Comparison of ENCODE assay signal across 26 cellular contexts in the genomic region with DNA sequence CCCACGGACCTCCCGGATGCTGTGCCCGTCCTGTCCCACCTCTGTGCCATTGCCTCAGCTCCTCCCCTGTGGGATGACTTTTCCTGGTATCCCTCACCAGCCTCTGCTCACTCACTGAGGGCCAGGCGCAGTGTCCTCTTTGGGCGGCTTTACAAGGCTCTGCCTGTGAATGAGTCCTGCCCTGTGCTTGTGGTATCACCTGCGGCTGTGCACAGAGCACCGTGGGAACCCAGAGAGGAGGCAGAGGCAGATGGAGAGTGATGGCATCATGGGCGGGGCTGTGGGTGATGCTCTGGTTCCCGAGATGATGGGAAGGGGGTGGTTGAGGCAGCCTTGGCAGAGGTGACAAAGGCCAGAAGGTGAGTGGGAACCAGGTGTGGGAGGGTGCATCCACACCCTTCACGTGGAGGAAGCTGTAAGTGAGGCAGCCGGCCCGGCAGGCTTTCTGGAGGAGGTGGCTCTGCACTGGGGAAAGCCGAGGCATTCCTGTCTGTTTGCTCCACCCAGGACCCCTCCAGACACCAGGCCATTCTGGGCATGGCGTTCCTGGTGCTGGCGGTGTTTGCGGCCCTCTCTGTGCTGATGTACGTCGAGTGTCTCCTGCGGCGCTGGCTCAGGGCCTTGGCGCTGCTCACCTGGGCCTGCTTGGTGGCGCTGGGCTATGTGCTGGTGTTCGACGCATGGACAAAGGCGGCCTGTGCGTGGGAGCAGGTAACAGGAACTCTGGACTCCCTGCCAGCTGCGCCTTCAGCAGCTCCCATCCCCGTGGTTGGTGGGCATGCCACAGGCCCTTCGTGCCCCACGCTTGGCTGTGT. TPM values are rescaled to one million over a fixed set of nuclear protein-coding genes. Genes with fewer than 3 reads are reported as not detected.
A peak's percentile ranks its signal among the peaks of the same experiment; 100 is the strongest.
DNase-seq lines count a peak whose midpoint lies in the region; ATAC-seq, FAIRE-seq and TF ChIP-seq lines count a peak whose summit lies in the region.
"Had no signal": no experiment of that assay in that cellular context is flagged by ENCODE, and none has a peak within 500 bp of the region (broad histone marks: within the 10 kb centered on the region; RNA-seq: fewer than 3 reads in every experiment).

No MANE protein-coding gene starts in this region.

- H3K4me1 Mint-ChIP-seq in activated T-cell treated with anti-CD3 and anti-CD28 coated beads, Interleukin-2, amount 50 U/mL, for 72 hours (ENCODE audit: low read depth), result no peaks in the 10 kb centered on the region
- H3K4me1 Mint-ChIP-seq in activated T-cell treated with anti-CD3 and anti-CD28 coated beads, Interleukin-2, amount 50 U/mL, for 4 hours (ENCODE audit: low read depth), result peaks cover 15% of the 10 kb centered on the region
- H3K4me1 Mint-ChIP-seq in neural progenitor cell, result peaks cover 4% of the 10 kb centered on the region
- H3K4me1 Mint-ChIP-seq: brain, mesothelial cell of epicardium, nephron had no signal

- no peak for ATAC-seq in activated T-cell treated with anti-CD3 and anti-CD28 coated beads, Interleukin-2, amount 50 U/mL, for 72 hours (replicated peaks in 1 of 2)
- no peak for ATAC-seq in activated T-cell treated with anti-CD3 and anti-CD28 coated beads, Interleukin-2, amount 50 U/mL, for 4 hours
- 0 out of 3 replicates have a peak, but pooled peaks have one; percentile 26 for ATAC-seq in DND-41 (ENCODE audit: insufficient read depth, low read depth)
- no peak for ATAC-seq in HG02588 (IDR thresholded peaks at IDR 0.05; ENCODE audit: unreplicated experiment)
- ATAC-seq: HCT116 had no signal

- H3K4me1 ChIP-seq in DND-41 (ENCODE audit: insufficient read depth, low read length) (no peaks in the 10 kb centered on the region), neural progenitor cell (no peaks in the 10 kb centered on the region)
- H3K4me1 ChIP-seq: BE2C, parathyroid adenoma had no signal

- no peaks in the 10 kb centered on the region for H3F3A ChIP-seq in neural progenitor cell (ENCODE audit: low read depth)

- H3K4me2 ChIP-seq in DND-41 (ENCODE audit: insufficient read depth, low read length) (no peak overlapping the region), neural progenitor cell (no peak overlapping the region)
- H3K4me2 ChIP-seq: KMS-11, smooth muscle cell had no signal

- no peaks in the 10 kb centered on the region for H4K20me1 ChIP-seq in DND-41 (ENCODE audit: insufficient read depth, low read length)
- H4K20me1 ChIP-seq in neural progenitor cell (ENCODE audit: low read depth), result no peaks in the 10 kb centered on the region

- no peaks in the 10 kb centered on the region for H3K27me3 Mint-ChIP-seq in activated T-cell treated with anti-CD3 and anti-CD28 coated beads, Interleukin-2, amount 50 U/mL, for 72 hours (ENCODE audit: low read depth)
- no peaks in the 10 kb centered on the region for H3K27me3 Mint-ChIP-seq in activated T-cell treated with anti-CD3 and anti-CD28 coated beads, Interleukin-2, amount 50 U/mL, for 4 hours (ENCODE audit: low read depth)
- peaks cover 8% of the 10 kb centered on the region for H3K27me3 Mint-ChIP-seq in neural progenitor cell (ENCODE audit: insufficient read depth, low read depth)
- H3K27me3 Mint-ChIP-seq: brain had no signal

- peak; percentile 28 for FAIRE-seq in bronchial epithelial cell (lab: Jason Lieb, UNC)
- FAIRE-seq: keratinocyte had no signal

- H3K79me2 ChIP-seq in DND-41 (ENCODE audit: insufficient read depth, low read length) (no peaks in the 10 kb centered on the region), neural progenitor cell (ENCODE audit: low read depth) (no peaks in the 10 kb centered on the region)
- H3K79me2 ChIP-seq: parathyroid adenoma had no signal

- TF ChIP-seq CTCF in DND-41 (IDR thresholded peaks at IDR 0.05; ENCODE audit: borderline replicate concordance, extremely low read depth, low read length, poor library complexity, severe bottlenecking) (no peak), bronchial epithelial cell (IDR thresholded peaks at IDR 0.05; ENCODE audit: insufficient read depth, low read length, severe bottlenecking) (no peak), neural progenitor cell (IDR thresholded peaks at IDR 0.05) (no peak)

- H3K4me3 Mint-ChIP-seq in activated T-cell treated with anti-CD3 and anti-CD28 coated beads, Interleukin-2, amount 50 U/mL, for 72 hours, result no peak overlapping the region
- H3K4me3 Mint-ChIP-seq in activated T-cell treated with anti-CD3 and anti-CD28 coated beads, Interleukin-2, amount 50 U/mL, for 4 hours, result no peak overlapping the region
- no peak overlapping the region for H3K4me3 Mint-ChIP-seq in neural progenitor cell
- H3K4me3 Mint-ChIP-seq: brain, mesothelial cell of epicardium, nephron had no signal

- no peak overlapping the region for H2AFZ ChIP-seq in DND-41 (ENCODE audit: low read depth, low read length)
- H2AFZ ChIP-seq in neural progenitor cell (replicated peaks), result no peak overlapping the region
- H2AFZ ChIP-seq: parathyroid adenoma had no signal

- H3K36me3 ChIP-seq in DND-41 (ENCODE audit: insufficient read depth, low read length) (no peaks in the 10 kb centered on the region; the same call in 1 of the 2 replicates), bronchial epithelial cell (ENCODE audit: control insufficient read depth, insufficient read depth, low read length) (peaks cover 19% of the 10 kb centered on the region), neural progenitor cell (no peaks in the 10 kb centered on the region)
- H3K36me3 ChIP-seq: BE2C had no signal

- H3K36me3 Mint-ChIP-seq in activated T-cell treated with anti-CD3 and anti-CD28 coated beads, Interleukin-2, amount 50 U/mL, for 72 hours (ENCODE audit: insufficient read depth in 2 of 2), result peaks cover 7 to 22% of the 10 kb centered on the region in 2 donors
- peaks cover 22% of the 10 kb centered on the region for H3K36me3 Mint-ChIP-seq in activated T-cell treated with anti-CD3 and anti-CD28 coated beads, Interleukin-2, amount 50 U/mL, for 4 hours (ENCODE audit: insufficient read depth)
- no peaks in the 10 kb centered on the region for H3K36me3 Mint-ChIP-seq in neural progenitor cell

- no peak overlapping the region for H3K27ac ChIP-seq in DND-41 (ENCODE audit: low read length)
- no peak overlapping the region for H3K27ac ChIP-seq in neural progenitor cell
- H3K27ac ChIP-seq: epithelial cell of prostate, KMS-11, parathyroid adenoma, SK-N-MC had no signal

- H3K4me3 ChIP-seq in DND-41 (ENCODE audit: low read depth in 1 of 2, low read length in 2 of 2) (no peak overlapping the region), bronchial epithelial cell (ENCODE audit: low read depth, low read length) (no peak overlapping the region), neural progenitor cell (no peak overlapping the region)
- H3K4me3 ChIP-seq: SK-N-MC, smooth muscle cell had no signal

- no peaks in the 10 kb centered on the region for H3K9me3 Mint-ChIP-seq in activated T-cell treated with anti-CD3 and anti-CD28 coated beads, Interleukin-2, amount 50 U/mL, for 72 hours
- no peaks in the 10 kb centered on the region for H3K9me3 Mint-ChIP-seq in activated T-cell treated with anti-CD3 and anti-CD28 coated beads, Interleukin-2, amount 50 U/mL, for 4 hours
- H3K9me3 Mint-ChIP-seq in neural progenitor cell, result peaks cover 7% of the 10 kb centered on the region
- H3K9me3 Mint-ChIP-seq: nephron had no signal

- peak overlapping the region; percentile 38 for H3K27ac Mint-ChIP-seq in activated T-cell treated with anti-CD3 and anti-CD28 coated beads, Interleukin-2, amount 50 U/mL, for 72 hours
- H3K27ac Mint-ChIP-seq in neural progenitor cell, result peak overlapping the region; percentile 81
- H3K27ac Mint-ChIP-seq: brain, mesothelial cell of epicardium, nephron had no signal

- no peak for DNase-seq in activated T-cell treated with anti-CD3 and anti-CD28 coated beads, Interleukin-2, amount 50 U/mL, for 72 hours
- no peak for DNase-seq in activated T-cell treated with anti-CD3 and anti-CD28 coated beads, Interleukin-2, amount 50 U/mL, for 4 hours
- no peak for DNase-seq in DND-41
- no peak for DNase-seq in bronchial epithelial cell (ENCODE audit: low read depth)
- no peak for DNase-seq in neural progenitor cell (ENCODE audit: low spot score)
- no peak for DNase-seq in midbrain (lab: John Stamatoyannopoulos, UW)
- DNase-seq in iPS-NIHi7 (ENCODE audit: extremely low spot score), result no peak
- DNase-seq: ACHN; activated CD4-positive, alpha-beta T cell treated with anti-CD3 and anti-CD28 coated beads for 4 hours; activated effector memory CD4-positive, alpha-beta T cell treated with Interleukin-2 at 50 U/mL for 16 hours; BE2C; NCI-H1436; NCI-H510A; stimulated activated CD4-positive, alpha-beta T cell treated with anti-CD3 and anti-CD28 coated beads, Interleukin-1b, Interleukin-23, amount 100 ng/mL, for 48 hours; trophoblast cell had no signal

- H3K9ac ChIP-seq in DND-41 (ENCODE audit: low read depth, low read length), result no peak overlapping the region
- no peak overlapping the region for H3K9ac ChIP-seq in neural progenitor cell
- H3K9ac ChIP-seq: KMS-11, parathyroid adenoma had no signal

- H3K27me3 ChIP-seq in DND-41 (ENCODE audit: insufficient read depth, low read length, poor library complexity), result no peaks in the 10 kb centered on the region
- no peaks in the 10 kb centered on the region for H3K27me3 ChIP-seq in bronchial epithelial cell (ENCODE audit: control insufficient read depth, insufficient read depth, low read length)
- no peaks in the 10 kb centered on the region for H3K27me3 ChIP-seq in neural progenitor cell
- H3K27me3 ChIP-seq: BE2C had no signal

- peaks cover 6% of the 10 kb centered on the region for H3K9me3 ChIP-seq in DND-41 (ENCODE audit: insufficient read depth, low read length, severe bottlenecking)
- no peaks in the 10 kb centered on the region for H3K9me3 ChIP-seq in neural progenitor cell (ENCODE audit: low read depth)
- H3K9me3 ChIP-seq: BE2C had no signal

RNA-seq across cellular contexts. Expression of a gene that starts 23.8 kb away (rescaled TPM):
- 10 to 100 TPM; 67.5 to 97.1 TPM for total RNA-seq in activated T-cell treated with anti-CD3 and anti-CD28 coated beads, Interleukin-2, amount 50 U/mL, for 72 hours
- 10 to 100 TPM; 61.7 to 77.6 (median 70.7) TPM for total RNA-seq in activated T-cell treated with anti-CD3 and anti-CD28 coated beads, Interleukin-2, amount 50 U/mL, for 4 hours
- 29.2 and 61.7 TPM in 2 replicates for total RNA-seq in bronchial epithelial cell
- 2.5 and 13.2 TPM in 2 replicates for total RNA-seq in neural progenitor cell (ENCODE audit: low replicate concordance)
